32 cellular contexts compared by ENCODE assay signal in the genomic region with DNA sequence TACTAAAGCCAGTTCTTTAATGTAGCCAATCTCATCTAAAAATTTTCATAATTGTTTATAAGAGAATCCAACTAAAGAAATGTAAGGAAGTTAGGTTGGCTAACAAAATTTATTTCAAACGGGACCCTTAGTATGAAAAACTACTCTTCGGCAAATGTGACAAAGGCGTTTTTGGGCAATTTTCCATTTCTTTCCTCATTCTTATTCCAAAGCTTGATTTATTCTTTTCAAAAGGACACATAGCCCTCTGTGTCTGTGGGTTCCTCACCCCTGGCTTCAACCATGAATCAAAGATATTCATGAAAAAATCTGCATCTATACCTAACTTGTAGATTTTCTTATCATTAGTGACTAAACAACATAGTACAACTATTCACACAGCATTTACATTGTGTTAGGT.
"Had no signal": no experiment of that assay in that cellular context is flagged by ENCODE, and none has a peak within 500 bp of the region (broad histone marks: within the 10 kb centered on the region; RNA-seq: fewer than 3 reads in every experiment).

No MANE protein-coding gene starts in this region.

- H3K36me3 ChIP-seq: neural progenitor cell, uterus had no signal

- H3K4me3 ChIP-seq: dorsolateral prefrontal cortex, gastroesophageal sphincter, heart right ventricle, lung, mucosa of descending colon, neural progenitor cell, psoas muscle, sigmoid colon, thoracic aorta, transverse colon, upper lobe of right lung, uterus had no signal

- H3K9me3 ChIP-seq: gastroesophageal sphincter, heart right ventricle, mucosa of descending colon, psoas muscle, sigmoid colon, thoracic aorta, transverse colon, upper lobe of right lung, uterus had no signal

- H3K9ac ChIP-seq: neural progenitor cell had no signal

- ATAC-seq: esophagus mucosa; gastroesophageal sphincter; heart right ventricle; mucosa of descending colon; psoas muscle; right cardiac atrium; stimulated activated memory B cell treated with anti-CD40 and anti-IgM and Interleukin-4, amounts not matched to agents 10 μg/mL and 1 μg/mL and 100 μg/mL, for 72 hours; stimulated activated naive CD8-positive, alpha-beta T cell treated with anti-CD3 and anti-CD28 coated beads, Interleukin-15, Interleukin-2, amounts not matched to agents 100 U/mL and 50 U/mL, for 24 hours; upper lobe of right lung had no signal

- H3K27me3 Mint-ChIP-seq: naive B cell; stimulated activated memory B cell treated with anti-CD40 and anti-IgM and Interleukin-4, amounts not matched to agents 10 μg/mL and 1 μg/mL and 100 μg/mL, for 72 hours had no signal

- H3K4me3 Mint-ChIP-seq: mesothelial cell of epicardium; naive B cell; nephron; neural progenitor cell; stimulated activated memory B cell treated with anti-CD40 and anti-IgM and Interleukin-4, amounts not matched to agents 10 μg/mL and 1 μg/mL and 100 μg/mL, for 72 hours had no signal

- H3K27me3 ChIP-seq: dorsolateral prefrontal cortex, gastroesophageal sphincter, heart right ventricle, neural progenitor cell, sigmoid colon, transverse colon, upper lobe of right lung, uterus had no signal

- H3K4me1 ChIP-seq: uterus had no signal

- H3K36me3 Mint-ChIP-seq: naive B cell; stimulated activated memory B cell treated with anti-CD40 and anti-IgM and Interleukin-4, amounts not matched to agents 10 μg/mL and 1 μg/mL and 100 μg/mL, for 72 hours had no signal

- H3K27ac ChIP-seq: epithelial cell of prostate, heart right ventricle, neural progenitor cell, psoas muscle, thoracic aorta, transverse colon, upper lobe of right lung, uterus had no signal

- DNase-seq: cerebellar nuclear complex; effector CD4-positive, alpha-beta T cell; foreskin fibroblast; glutamatergic neuron; heart right ventricle; hippocampal formation; islet precursor cell; kidney glomerular epithelial cell; mesenchymal stem cell; mucosa of descending colon; naive B cell; posterior cingulate gyrus; psoas muscle; right cardiac atrium; sigmoid colon; stimulated activated CD4-positive, alpha-beta T cell treated with anti-CD3 and anti-CD28 coated beads, Interleukin-2, amount 100 ng/mL, for 24 hours; stimulated activated CD4-positive, alpha-beta T cell treated with anti-CD3 and anti-CD28 coated beads, Interleukin-4, amount 100 ng/mL, for 24 hours; stimulated activated naive CD8-positive, alpha-beta T cell treated with anti-CD3 and anti-CD28 coated beads, Interleukin-15, Interleukin-2, amounts not matched to agents 100 U/mL and 50 U/mL, for 24 hours; substantia nigra; transverse colon; upper lobe of right lung; uterus had no signal

- H3K9me3 Mint-ChIP-seq: mesothelial cell of epicardium; naive B cell; nephron; neural progenitor cell; stimulated activated memory B cell treated with anti-CD40 and anti-IgM and Interleukin-4, amounts not matched to agents 10 μg/mL and 1 μg/mL and 100 μg/mL, for 72 hours had no signal

- H3K27ac Mint-ChIP-seq: mesothelial cell of epicardium; neural progenitor cell; stimulated activated memory B cell treated with anti-CD40 and anti-IgM and Interleukin-4, amounts not matched to agents 10 μg/mL and 1 μg/mL and 100 μg/mL, for 72 hours had no signal
